ENCODE assay signal across 1 cellular context in genomic region chr6:168300975-168301647, GRCh38.
TF ChIP-seq lines count a peak whose summit lies in the region.

No MANE protein-coding gene starts in this region.

TF ChIP-seq in GM23338, 12 proteins besides CTCF, POLR2A, EP300 and RAD21 (continued from another document):
- TF ChIP-seq, protein P1, sequence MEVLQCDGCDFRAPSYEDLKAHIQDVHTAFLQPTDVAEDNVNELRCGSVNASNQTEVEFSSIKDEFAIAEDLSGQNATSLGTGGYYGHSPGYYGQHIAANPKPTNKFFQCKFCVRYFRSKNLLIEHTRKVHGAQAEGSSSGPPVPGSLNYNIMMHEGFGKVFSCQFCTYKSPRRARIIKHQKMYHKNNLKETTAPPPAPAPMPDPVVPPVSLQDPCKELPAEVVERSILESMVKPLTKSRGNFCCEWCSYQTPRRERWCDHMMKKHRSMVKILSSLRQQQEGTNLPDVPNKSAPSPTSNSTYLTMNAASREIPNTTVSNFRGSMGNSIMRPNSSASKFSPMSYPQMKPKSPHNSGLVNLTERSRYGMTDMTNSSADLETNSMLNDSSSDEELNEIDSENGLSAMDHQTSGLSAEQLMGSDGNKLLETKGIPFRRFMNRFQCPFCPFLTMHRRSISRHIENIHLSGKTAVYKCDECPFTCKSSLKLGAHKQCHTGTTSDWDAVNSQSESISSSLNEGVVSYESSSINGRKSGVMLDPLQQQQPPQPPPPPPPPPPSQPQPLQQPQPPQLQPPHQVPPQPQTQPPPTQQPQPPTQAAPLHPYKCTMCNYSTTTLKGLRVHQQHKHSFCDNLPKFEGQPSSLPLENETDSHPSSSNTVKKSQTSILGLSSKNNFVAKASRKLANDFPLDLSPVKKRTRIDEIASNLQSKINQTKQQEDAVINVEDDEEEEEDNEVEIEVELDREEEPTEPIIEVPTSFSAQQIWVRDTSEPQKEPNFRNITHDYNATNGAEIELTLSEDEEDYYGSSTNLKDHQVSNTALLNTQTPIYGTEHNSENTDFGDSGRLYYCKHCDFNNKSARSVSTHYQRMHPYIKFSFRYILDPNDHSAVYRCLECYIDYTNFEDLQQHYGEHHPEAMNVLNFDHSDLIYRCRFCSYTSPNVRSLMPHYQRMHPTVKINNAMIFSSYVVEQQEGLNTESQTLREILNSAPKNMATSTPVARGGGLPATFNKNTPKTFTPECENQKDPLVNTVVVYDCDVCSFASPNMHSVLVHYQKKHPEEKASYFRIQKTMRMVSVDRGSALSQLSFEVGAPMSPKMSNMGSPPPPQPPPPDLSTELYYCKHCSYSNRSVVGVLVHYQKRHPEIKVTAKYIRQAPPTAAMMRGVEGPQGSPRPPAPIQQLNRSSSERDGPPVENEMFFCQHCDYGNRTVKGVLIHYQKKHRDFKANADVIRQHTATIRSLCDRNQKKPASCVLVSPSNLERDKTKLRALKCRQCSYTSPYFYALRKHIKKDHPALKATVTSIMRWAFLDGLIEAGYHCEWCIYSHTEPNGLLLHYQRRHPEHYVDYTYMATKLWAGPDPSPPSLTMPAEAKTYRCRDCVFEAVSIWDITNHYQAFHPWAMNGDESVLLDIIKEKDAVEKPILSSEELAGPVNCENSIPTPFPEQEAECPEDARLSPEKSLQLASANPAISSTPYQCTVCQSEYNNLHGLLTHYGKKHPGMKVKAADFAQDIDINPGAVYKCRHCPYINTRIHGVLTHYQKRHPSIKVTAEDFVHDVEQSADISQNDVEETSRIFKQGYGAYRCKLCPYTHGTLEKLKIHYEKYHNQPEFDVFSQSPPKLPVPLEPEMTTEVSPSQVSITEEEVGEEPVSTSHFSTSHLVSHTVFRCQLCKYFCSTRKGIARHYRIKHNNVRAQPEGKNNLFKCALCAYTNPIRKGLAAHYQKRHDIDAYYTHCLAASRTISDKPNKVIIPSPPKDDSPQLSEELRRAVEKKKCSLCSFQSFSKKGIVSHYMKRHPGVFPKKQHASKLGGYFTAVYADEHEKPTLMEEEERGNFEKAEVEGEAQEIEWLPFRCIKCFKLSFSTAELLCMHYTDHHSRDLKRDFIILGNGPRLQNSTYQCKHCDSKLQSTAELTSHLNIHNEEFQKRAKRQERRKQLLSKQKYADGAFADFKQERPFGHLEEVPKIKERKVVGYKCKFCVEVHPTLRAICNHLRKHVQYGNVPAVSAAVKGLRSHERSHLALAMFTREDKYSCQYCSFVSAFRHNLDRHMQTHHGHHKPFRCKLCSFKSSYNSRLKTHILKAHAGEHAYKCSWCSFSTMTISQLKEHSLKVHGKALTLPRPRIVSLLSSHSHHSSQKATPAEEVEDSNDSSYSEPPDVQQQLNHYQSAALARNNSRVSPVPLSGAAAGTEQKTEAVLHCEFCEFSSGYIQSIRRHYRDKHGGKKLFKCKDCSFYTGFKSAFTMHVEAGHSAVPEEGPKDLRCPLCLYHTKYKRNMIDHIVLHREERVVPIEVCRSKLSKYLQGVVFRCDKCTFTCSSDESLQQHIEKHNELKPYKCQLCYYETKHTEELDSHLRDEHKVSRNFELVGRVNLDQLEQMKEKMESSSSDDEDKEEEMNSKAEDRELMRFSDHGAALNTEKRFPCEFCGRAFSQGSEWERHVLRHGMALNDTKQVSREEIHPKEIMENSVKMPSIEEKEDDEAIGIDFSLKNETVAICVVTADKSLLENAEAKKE (CRISPR knock-in tag; IDR thresholded peaks at IDR 0.05), result no peak
- TF ChIP-seq, protein P2, sequence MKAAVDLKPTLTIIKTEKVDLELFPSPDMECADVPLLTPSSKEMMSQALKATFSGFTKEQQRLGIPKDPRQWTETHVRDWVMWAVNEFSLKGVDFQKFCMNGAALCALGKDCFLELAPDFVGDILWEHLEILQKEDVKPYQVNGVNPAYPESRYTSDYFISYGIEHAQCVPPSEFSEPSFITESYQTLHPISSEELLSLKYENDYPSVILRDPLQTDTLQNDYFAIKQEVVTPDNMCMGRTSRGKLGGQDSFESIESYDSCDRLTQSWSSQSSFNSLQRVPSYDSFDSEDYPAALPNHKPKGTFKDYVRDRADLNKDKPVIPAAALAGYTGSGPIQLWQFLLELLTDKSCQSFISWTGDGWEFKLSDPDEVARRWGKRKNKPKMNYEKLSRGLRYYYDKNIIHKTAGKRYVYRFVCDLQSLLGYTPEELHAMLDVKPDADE (IDR thresholded peaks at IDR 0.05), result no peak
- TF ChIP-seq EZH2 (IDR thresholded peaks at IDR 0.05; ENCODE audit: low read depth, unreplicated experiment) (no peak), JUNB (IDR thresholded peaks at IDR 0.05; ENCODE audit: unreplicated experiment) (no peak), ZNF331 (CRISPR knock-in tag; IDR thresholded peaks at IDR 0.05; ENCODE audit: low read depth) (no peak), CREB1 (CRISPR knock-in tag; IDR thresholded peaks at IDR 0.05; ENCODE audit: low read depth) (no peak)
- TF ChIP-seq, protein P3, sequence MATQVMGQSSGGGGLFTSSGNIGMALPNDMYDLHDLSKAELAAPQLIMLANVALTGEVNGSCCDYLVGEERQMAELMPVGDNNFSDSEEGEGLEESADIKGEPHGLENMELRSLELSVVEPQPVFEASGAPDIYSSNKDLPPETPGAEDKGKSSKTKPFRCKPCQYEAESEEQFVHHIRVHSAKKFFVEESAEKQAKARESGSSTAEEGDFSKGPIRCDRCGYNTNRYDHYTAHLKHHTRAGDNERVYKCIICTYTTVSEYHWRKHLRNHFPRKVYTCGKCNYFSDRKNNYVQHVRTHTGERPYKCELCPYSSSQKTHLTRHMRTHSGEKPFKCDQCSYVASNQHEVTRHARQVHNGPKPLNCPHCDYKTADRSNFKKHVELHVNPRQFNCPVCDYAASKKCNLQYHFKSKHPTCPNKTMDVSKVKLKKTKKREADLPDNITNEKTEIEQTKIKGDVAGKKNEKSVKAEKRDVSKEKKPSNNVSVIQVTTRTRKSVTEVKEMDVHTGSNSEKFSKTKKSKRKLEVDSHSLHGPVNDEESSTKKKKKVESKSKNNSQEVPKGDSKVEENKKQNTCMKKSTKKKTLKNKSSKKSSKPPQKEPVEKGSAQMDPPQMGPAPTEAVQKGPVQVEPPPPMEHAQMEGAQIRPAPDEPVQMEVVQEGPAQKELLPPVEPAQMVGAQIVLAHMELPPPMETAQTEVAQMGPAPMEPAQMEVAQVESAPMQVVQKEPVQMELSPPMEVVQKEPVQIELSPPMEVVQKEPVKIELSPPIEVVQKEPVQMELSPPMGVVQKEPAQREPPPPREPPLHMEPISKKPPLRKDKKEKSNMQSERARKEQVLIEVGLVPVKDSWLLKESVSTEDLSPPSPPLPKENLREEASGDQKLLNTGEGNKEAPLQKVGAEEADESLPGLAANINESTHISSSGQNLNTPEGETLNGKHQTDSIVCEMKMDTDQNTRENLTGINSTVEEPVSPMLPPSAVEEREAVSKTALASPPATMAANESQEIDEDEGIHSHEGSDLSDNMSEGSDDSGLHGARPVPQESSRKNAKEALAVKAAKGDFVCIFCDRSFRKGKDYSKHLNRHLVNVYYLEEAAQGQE (IDR thresholded peaks at IDR 0.05; ENCODE audit: unreplicated experiment), result no peak
